Comparison of ENCODE assay signal across 19 cellular contexts in genomic region chr3:1326546-1326945, GRCh38.
DNase-seq lines count a peak whose midpoint lies in the region; FAIRE-seq lines count a peak whose summit lies in the region.
"Had no signal": no experiment of that assay in that cellular context is flagged by ENCODE, and none has a peak within 500 bp of the region (broad histone marks: within the 10 kb centered on the region; RNA-seq: fewer than 3 reads in every experiment).

No MANE protein-coding gene starts in this region.

- H3K4me3 ChIP-seq in small intestine (ENCODE audit: low read depth in 1 of 2, low read length in 2 of 2): no peak overlapping the region
- H3K4me3 ChIP-seq: BLaER1, GM12878, GM23248, HAP-1 had no signal

- H3K9me3 ChIP-seq in small intestine (ENCODE audit: control insufficient read depth, low read depth): no peaks in the 10 kb centered on the region
- H3K9me3 ChIP-seq: BLaER1, HAP-1 had no signal

- no peaks in the 10 kb centered on the region for H3K36me3 ChIP-seq in small intestine (ENCODE audit: control insufficient read depth in 2 of 2, insufficient read depth in 2 of 2, low read length in 2 of 2)
- H3K36me3 ChIP-seq: BLaER1, HAP-1 had no signal

- H3K4me1 ChIP-seq in small intestine (ENCODE audit: control insufficient read depth in 2 of 2, insufficient read depth in 1 of 2, low read depth in 1 of 2, low read length in 1 of 2): no peaks in the 10 kb centered on the region
- H3K4me1 ChIP-seq: BLaER1 had no signal

- H3K27ac ChIP-seq in small intestine (ENCODE audit: low read depth in 1 of 2, low read length in 1 of 2): no peak overlapping the region
- H3K27ac ChIP-seq: BLaER1, GM23248 had no signal

- DNase-seq in COLO829 (ENCODE audit: low spot score) (peak; percentile 76), NCI-H526 (lab: John Stamatoyannopoulos, UW) (peak; percentile 17 to 42), SK-MEL-5 (ENCODE audit: low read depth, low spot score) (peak; percentile 40), midbrain (lab: John Stamatoyannopoulos, UW) (peak; percentile 1), GM19239 (ENCODE audit: insufficient read length, low spot score) (no peak), small intestine (no peak), cortex of kidney (lab: John Stamatoyannopoulos, UW) (no peak)
- no peak for DNase-seq in effector CD8-positive, alpha-beta T cell (lab: John Stamatoyannopoulos, UW)
- DNase-seq: 8988T; CD8-positive, alpha-beta T cell; COR-L47; DMS 273 treated with DMSO at 0.1 percent for 48 hours; DMS53; DND-41; EL; GM23248 had no signal

- in situ Hi-C loops in SK-MEL-5 (cut with HindIII; ENCODE audit: low pct_unique_long_range_greater_than_20kb, low sequenced_read_pairs): no loop called here

- no peaks in the 10 kb centered on the region for H3K27me3 ChIP-seq in small intestine (ENCODE audit: control insufficient read depth in 2 of 2, insufficient read depth in 2 of 2, low read length in 2 of 2)
- H3K27me3 ChIP-seq: BLaER1 had no signal

- FAIRE-seq in GM19239 (lab: Jason Lieb, UNC) (no peak), small intestine (lab: Jason Lieb, UNC) (no peak)
- FAIRE-seq: GM12878 had no signal

Comparison
In these comparisons a context has a peak if more than half of its experiments do, and no peak if none do; other contexts are left out.
1. DNase-seq: peak in COLO829 (single experiment), NCI-H526 (2 of 2), SK-MEL-5 (single experiment) and midbrain (single experiment); none in GM19239 (single experiment), small intestine (single experiment), cortex of kidney (single experiment) and effector CD8-positive, alpha-beta T cell (single experiment).